ENCODE assay signal across 17 cellular contexts in the genomic region with DNA sequence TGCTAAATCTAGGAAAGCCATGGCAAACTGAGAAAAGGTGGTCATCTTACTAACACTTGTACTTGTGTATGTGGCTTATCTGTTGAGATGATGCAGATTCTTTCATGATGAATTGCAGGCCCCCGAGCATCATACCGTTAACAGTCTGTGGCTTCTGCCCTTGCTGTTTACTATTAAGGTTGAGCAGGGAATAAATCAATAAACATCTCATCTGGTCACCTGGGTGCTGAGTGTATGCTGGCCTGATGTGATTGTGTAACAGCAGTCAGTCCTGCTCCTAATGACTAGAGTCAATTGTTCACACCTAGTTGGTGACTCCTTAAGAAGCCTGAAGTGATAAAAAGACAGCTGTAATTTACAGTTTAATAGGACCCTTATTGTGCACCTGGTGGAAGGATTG. TPM values are rescaled to one million over a fixed set of nuclear protein-coding genes. Genes with fewer than 3 reads are reported as not detected.
DNase-seq lines count a peak whose midpoint lies in the region; ATAC-seq lines count a peak whose summit lies in the region.
"Had no signal": no experiment of that assay in that cellular context is flagged by ENCODE, and none has a peak within 500 bp of the region (broad histone marks: within the 10 kb centered on the region; RNA-seq: fewer than 3 reads in every experiment).

No MANE protein-coding gene starts in this region.

- POLR2A ChIA-PET in naive thymus-derived CD8-positive, alpha-beta T cell (lab: Charles Lee) = no interaction called here

- H3K36me3 ChIP-seq in mesenchymal stem cell (ENCODE audit: control insufficient read depth in 1 of 2, insufficient read depth in 2 of 2, low read depth in 1 of 2, low read length in 2 of 2) (no peaks in the 10 kb centered on the region), H7 (replicated peaks; ENCODE audit: control insufficient read depth, insufficient read depth, low read length) (no peaks in the 10 kb centered on the region)

- H3K27me3 Mint-ChIP-seq in naive thymus-derived CD8-positive, alpha-beta T cell = no peaks in the 10 kb centered on the region

- H3K9me3 ChIP-seq in mesenchymal stem cell (ENCODE audit: control insufficient read depth, low read length) = no peaks in the 10 kb centered on the region

- no peak overlapping the region for H3K9ac ChIP-seq in mesenchymal stem cell (ENCODE audit: low read length)
- H3K9ac ChIP-seq: GM23248 had no signal

- no peak overlapping the region for H2BK15ac ChIP-seq in mesenchymal stem cell (ENCODE audit: low read depth, poor library complexity, severe bottlenecking)

- H3K4me2 ChIP-seq in mesenchymal stem cell (ENCODE audit: low read length, poor library complexity, severe bottlenecking) = no peak overlapping the region

- H3K4me3 ChIP-seq in mesenchymal stem cell (ENCODE audit: insufficient read depth in 1 of 2, low read depth in 1 of 2, low read length in 2 of 2) = no peak overlapping the region
- no peak overlapping the region for H3K4me3 ChIP-seq in H7 (ENCODE audit: insufficient read depth, low read depth, low read length)
- H3K4me3 ChIP-seq: GM23248, K562 had no signal

- no peak overlapping the region for H4K91ac ChIP-seq in mesenchymal stem cell (ENCODE audit: low read length)

- H2AFZ ChIP-seq in mesenchymal stem cell (ENCODE audit: low read depth, low read length) = no peak overlapping the region
- H2AFZ ChIP-seq: GM23248 had no signal

- no peak overlapping the region for H2AK5ac ChIP-seq in mesenchymal stem cell (ENCODE audit: low read length, severe bottlenecking)

- H2BK12ac ChIP-seq in mesenchymal stem cell (ENCODE audit: low read length in 2 of 2) = no peak overlapping the region

- H3K4me1 ChIP-seq in mesenchymal stem cell (ENCODE audit: control insufficient read depth, insufficient read depth, low read depth, low read length) = no peaks in the 10 kb centered on the region

- H3K4ac ChIP-seq in mesenchymal stem cell (ENCODE audit: low read depth in 1 of 2, low read length in 2 of 2) = no peak overlapping the region

- H3K4me3 Mint-ChIP-seq in naive thymus-derived CD8-positive, alpha-beta T cell = no peak overlapping the region

- H3K79me1 ChIP-seq in mesenchymal stem cell (replicated peaks; ENCODE audit: low read length, poor library complexity, severe bottlenecking) = no peaks in the 10 kb centered on the region

- ATAC-seq in naive thymus-derived CD8-positive, alpha-beta T cell = no peak
- ATAC-seq: K562 had no signal

- no peak overlapping the region for H4K8ac ChIP-seq in mesenchymal stem cell (ENCODE audit: low read length)

- H3K14ac ChIP-seq in mesenchymal stem cell (ENCODE audit: low read length in 2 of 2) = no peak overlapping the region

- 39% methylated on average over 2 of the region's 2 CpGs for WGBS in mesenchymal stem cell

- H3K27me3 ChIP-seq in mesenchymal stem cell (ENCODE audit: control insufficient read depth in 1 of 2, insufficient read depth in 1 of 2, low read length in 2 of 2) (no peaks in the 10 kb centered on the region), H7 (ENCODE audit: control insufficient read depth, insufficient read depth, low read length) (no peaks in the 10 kb centered on the region)

- DNase-seq in EH (ENCODE audit: low read depth) = peak; percentile 17
- DNase-seq in NCI-H146 treated with DMSO at 0.1 percent for 48 hours (lab: John Stamatoyannopoulos, UW; ENCODE audit: unreplicated experiment) = peak; percentile 29
- peak; percentile 28 for DNase-seq in T1000 (lab: John Stamatoyannopoulos, UW)
- DNase-seq in mesenchymal stem cell = peak; percentile 22
- DNase-seq in H7 = no peak
- no peak for DNase-seq in naive thymus-derived CD8-positive, alpha-beta T cell
- no peak for DNase-seq in mesenteric fat pad (ENCODE audit: low spot score)
- DNase-seq: AML-193, DMS79 treated with DMSO at 0.1 percent for 48 hours, GF-D8, GM23248, NCI-H1048, NCI-H1930, NCI-H226, SHP77 had no signal

- H2BK5ac ChIP-seq in mesenchymal stem cell (ENCODE audit: low read depth, low read length, poor library complexity, severe bottlenecking) = no peak overlapping the region

- H3K27ac Mint-ChIP-seq in naive thymus-derived CD8-positive, alpha-beta T cell = no peak overlapping the region

- H3K36me3 Mint-ChIP-seq in naive thymus-derived CD8-positive, alpha-beta T cell = no peaks in the 10 kb centered on the region

- H2BK120ac ChIP-seq in mesenchymal stem cell (ENCODE audit: low read depth, low read length) = no peak overlapping the region

- H3K27ac ChIP-seq in mesenchymal stem cell (ENCODE audit: low read length, poor library complexity, severe bottlenecking) = no peak overlapping the region
- H3K27ac ChIP-seq: GM23248 had no signal

- H3K23ac ChIP-seq in mesenchymal stem cell (ENCODE audit: low read length in 2 of 2) = no peak overlapping the region

- no peak overlapping the region for H3K18ac ChIP-seq in mesenchymal stem cell (ENCODE audit: low read depth in 1 of 2, low read length in 2 of 2)

- H3K4me1 Mint-ChIP-seq in naive thymus-derived CD8-positive, alpha-beta T cell = no peaks in the 10 kb centered on the region

- H3K9me3 Mint-ChIP-seq in naive thymus-derived CD8-positive, alpha-beta T cell = no peaks in the 10 kb centered on the region

RNA-seq across cellular contexts. Expression of a gene that starts 8.3 kb away (rescaled TPM):
- not detected for polyA plus RNA-seq in mesenchymal stem cell (2013, experiment 1 of 2)
- not detected for polyA plus RNA-seq in mesenchymal stem cell (2013, experiment 2 of 2)
- total RNA-seq in H7 (2014; rRNA removed; shearing (Covaris generic)) = not detected in 2 replicates
- total RNA-seq in naive thymus-derived CD8-positive, alpha-beta T cell = not detected
- not detected for polyA plus RNA-seq in naive thymus-derived CD8-positive, alpha-beta T cell
- total RNA-seq in mesenteric fat pad = not detected
- total RNA-seq: A673, GM23248, K562 had no signal
- polyA plus RNA-seq: GM23248, K562 had no signal

Comparison
In these comparisons a context has a peak if more than half of its experiments do, and no peak if none do; other contexts are left out.
1. DNase-seq: peak in EH (single experiment), NCI-H146 treated with DMSO at 0.1 percent for 48 hours (single experiment), T1000 (single experiment) and mesenchymal stem cell (single experiment); none in H7 (single experiment), naive thymus-derived CD8-positive, alpha-beta T cell (0 of 10) and mesenteric fat pad (single experiment).